1 cellular context compared by ENCODE assay signal in the genomic region with DNA sequence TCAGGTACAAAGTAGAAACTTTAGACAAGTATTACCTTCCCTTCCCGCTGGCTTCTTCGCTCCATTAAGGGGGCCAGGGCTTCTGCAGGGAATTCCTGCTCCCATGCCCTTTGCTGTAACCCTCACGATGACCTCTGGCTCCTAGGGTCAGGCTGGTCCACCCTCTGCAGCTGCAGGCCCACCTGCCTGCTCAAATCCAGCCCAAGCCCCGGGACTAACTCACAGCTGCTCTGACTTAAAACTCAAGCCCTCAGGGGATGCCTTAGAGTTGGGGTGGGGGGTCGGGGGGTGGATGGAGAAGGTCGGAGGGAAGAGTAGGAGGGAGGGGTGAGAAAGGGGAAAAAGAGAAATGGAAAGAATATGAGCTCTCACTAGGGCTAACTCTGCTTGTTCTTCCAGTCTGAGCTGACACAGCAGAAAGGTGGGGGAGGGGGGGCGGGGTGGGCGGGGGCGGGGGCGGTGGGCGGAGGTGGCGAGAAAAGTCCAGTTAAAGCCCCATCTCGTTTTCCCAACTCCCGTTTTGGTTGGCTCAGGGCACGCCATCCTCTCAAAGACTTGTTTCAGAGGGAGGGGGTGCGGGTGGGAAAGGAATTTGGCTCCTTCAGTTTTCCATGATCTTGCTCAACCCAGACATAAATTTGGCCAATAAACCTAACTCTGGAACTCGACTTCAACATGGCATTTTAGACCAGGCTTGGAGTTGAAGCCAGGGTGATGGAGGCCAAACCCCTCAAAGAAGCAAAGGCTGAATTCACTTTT.
TF ChIP-seq lines count a peak whose summit lies in the region.

No MANE protein-coding gene starts in this region.

TF ChIP-seq in H1, 55 proteins besides CTCF, POLR2A, EP300 and RAD21:
- TF ChIP-seq BACH1 (IDR thresholded peaks at IDR 0.05; ENCODE audit: low read length): no peak
- peak; percentile 19; the same call in 1 of the 2 replicates for TF ChIP-seq RBBP5 (IDR thresholded peaks at IDR 0.05; ENCODE audit: borderline replicate concordance, low read depth, low read length)
